ENCODE assay signal across 8 cellular contexts in genomic region chr1:100250264-100250663, GRCh38. TPM values are rescaled to one million over a fixed set of nuclear protein-coding genes. Genes with fewer than 3 reads are reported as not detected.
DNase-seq lines count a peak whose midpoint lies in the region; TF ChIP-seq lines count a peak whose summit lies in the region.

No MANE protein-coding gene starts in this region.

- no peak for TF ChIP-seq POLR2A in adrenal gland (IDR thresholded peaks at IDR 0.05)

- TF ChIP-seq CTCF in adrenal gland (IDR thresholded peaks at IDR 0.05) (no peak), tibial artery (IDR thresholded peaks at IDR 0.05) (no peak)

- no peaks in the 10 kb centered on the region for H3K27me3 ChIP-seq in adrenal gland
- no peaks in the 10 kb centered on the region for H3K27me3 ChIP-seq in tibial artery

- H3K36me3 ChIP-seq in adrenal gland (replicated peaks in 1 of 2) (no peaks in the 10 kb centered on the region), tibial artery (no peaks in the 10 kb centered on the region)

- H3K4me1 ChIP-seq in adrenal gland (replicated peaks in 1 of 2) = peaks cover 5 to 7% of the 10 kb centered on the region in 2 donors
- peaks cover 0 to 19% (median 8%) of the 10 kb centered on the region in 4 donors for H3K4me1 ChIP-seq in tibial artery

- H3K4me3 ChIP-seq in adrenal gland (peak overlapping the region in 3 of 4 donors; percentile 46 to 88 (median 82)), tibial artery (peak overlapping the region; percentile 82 to 97)

- H3K27ac ChIP-seq in adrenal gland = peak overlapping the region in 3 of 5 donors; percentile 53 to 92 (median 85)
- peak overlapping the region; percentile 94 to 96 for H3K27ac ChIP-seq in tibial artery

- 0 to 5% (median 0%) methylated on average over 1 of the region's 1 CpG for WGBS in adrenal gland, 4 donors

- H3K9me3 ChIP-seq in adrenal gland (replicated peaks in 1 of 3) (no peaks in the 10 kb centered on the region), tibial artery (no peaks in the 10 kb centered on the region)

- peak; percentile 9 for DNase-seq in NCI-H2227 (lab: John Stamatoyannopoulos, UW; ENCODE audit: unreplicated experiment)
- DNase-seq in NCI-H2227 treated with DMSO at 0.1 percent for 48 hours (lab: John Stamatoyannopoulos, UW) = no peak
- DNase-seq in adrenal gland = no peak
- DNase-seq in left kidney (ENCODE audit: low read depth, low spot score) = peak; percentile 30
- DNase-seq in tibial artery = no peak
- no peak for DNase-seq in HK-2 (ENCODE audit: unreplicated experiment)
- DNase-seq in HuH-7.5 (ENCODE audit: low spot score) = no peak
- DNase-seq in MV-4-11 (lab: John Stamatoyannopoulos, UW) = no peak

- intact Hi-C loops in adrenal gland (cut with DNase I) (no loop called here), tibial artery (cut with DNase I; ENCODE audit: low total_unique reads) (no loop called here)

RNA-seq across cellular contexts. Expression of gene DBT, which starts 0.6 kb away (rescaled TPM):
- total RNA-seq in adrenal gland = 10 to 100 TPM in 7 of 8 donors, 1 to 10 TPM in 1; 9.8 to 44.9 (median 21.5) TPM
- 10 to 100 TPM in 1 of 3 donors, 1 to 10 TPM in 2; 3.1 to 26.7 (median 3.7) TPM for polyA plus RNA-seq in adrenal gland

RNA-seq across cellular contexts. Expression of gene RTCA, which starts 15.8 kb away (rescaled TPM):
- 10 to 100 TPM; 19.0 to 41.0 (median 34.0) TPM for total RNA-seq in adrenal gland
- 10 to 100 TPM; 20.5 to 61.2 (median 21.4) TPM for polyA plus RNA-seq in adrenal gland

Comparison
In these comparisons a context has a peak if more than half of its experiments do, and no peak if none do; other contexts are left out.
1. DNase-seq: peak in NCI-H2227 (single experiment) and left kidney (single experiment); none in NCI-H2227 treated with DMSO at 0.1 percent for 48 hours (single experiment), adrenal gland (0 of 7), tibial artery (0 of 2), HK-2 (single experiment), HuH-7.5 (single experiment) and MV-4-11 (single experiment).